ENCODE assay signal across 10 cellular contexts in the genomic region with DNA sequence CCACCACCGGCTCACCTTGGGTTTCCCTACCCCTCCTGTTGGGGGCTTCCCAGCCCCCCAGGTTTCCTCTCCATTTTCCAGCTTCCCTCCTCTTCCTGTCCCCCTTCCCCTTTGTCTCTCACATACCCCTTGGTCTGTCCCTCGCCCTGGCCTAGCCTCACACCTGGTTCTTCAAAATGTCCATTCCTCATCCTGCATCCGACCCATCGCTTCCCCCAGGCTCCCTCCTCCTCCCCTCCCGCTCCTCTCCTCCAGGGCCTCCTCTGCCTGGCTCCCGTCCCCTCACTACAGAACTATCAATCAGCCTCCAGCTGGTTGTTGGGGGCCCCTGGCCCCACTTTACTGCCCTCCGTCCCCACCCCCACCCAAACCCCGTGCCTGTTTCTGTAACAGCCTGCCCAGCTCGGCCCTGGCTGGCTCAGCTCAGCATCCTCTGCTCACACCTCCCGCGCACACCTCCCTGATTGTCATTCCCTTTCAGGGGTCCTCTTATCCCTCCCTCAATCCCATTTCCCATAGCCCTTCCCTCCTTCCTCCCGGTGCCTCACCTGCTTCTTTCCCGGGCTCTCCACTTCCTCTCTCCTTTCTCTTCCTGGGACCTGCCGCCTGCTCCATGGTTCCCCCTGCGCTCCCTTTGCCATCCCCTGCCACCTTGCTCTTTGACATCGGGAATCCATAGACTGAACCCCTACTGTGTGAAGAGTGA. TPM values are rescaled to one million over a fixed set of nuclear protein-coding genes. Genes with fewer than 3 reads are reported as not detected.
DNase-seq lines count a peak whose midpoint lies in the region; ATAC-seq and TF ChIP-seq lines count a peak whose summit lies in the region.
"Had no signal": no experiment of that assay in that cellular context is flagged by ENCODE, and none has a peak within 500 bp of the region (broad histone marks: within the 10 kb centered on the region; RNA-seq: fewer than 3 reads in every experiment).

No MANE protein-coding gene starts in this region.

- H3F3A ChIP-seq in MM.1S (ENCODE audit: insufficient read depth, low read length), result no peaks in the 10 kb centered on the region

- H3K4me1 Mint-ChIP-seq in activated T-helper 1 cell treated with anti-CD3 and anti-CD28 coated beads, Interleukin-12 subunit alpha, Interleukin-12 subunit beta, Interleukin-2, Interleukin-4 antibody, amounts not matched to agents 30 ng/mL and 10 ng/mL and 1 ng/mL, durations not matched to agents 14 hours and 24 hours and 36 hours (ENCODE audit: low read depth), result peaks cover 18% of the 10 kb centered on the region

- peaks cover 10% of the 10 kb centered on the region; the same call in 1 of the 2 replicates for H3K4me1 ChIP-seq in ES-I3 (ENCODE audit: insufficient read depth, low read length)
- H3K4me1 ChIP-seq in MM.1S (ENCODE audit: low read length), result peaks cover 8% of the 10 kb centered on the region
- peaks cover 3 to 28% (median 24%) of the 10 kb centered on the region in 4 donors for H3K4me1 ChIP-seq in tibial artery

- H3K27me3 Mint-ChIP-seq in activated T-helper 1 cell treated with anti-CD3 and anti-CD28 coated beads, Interleukin-12 subunit alpha, Interleukin-12 subunit beta, Interleukin-2, Interleukin-4 antibody, amounts not matched to agents 30 ng/mL and 10 ng/mL and 1 ng/mL, durations not matched to agents 14 hours and 24 hours and 36 hours (ENCODE audit: insufficient read depth), result peaks cover 10% of the 10 kb centered on the region

- H3K36me3 ChIP-seq in ES-I3 (ENCODE audit: insufficient read depth, low read length), result peaks cover 5% of the 10 kb centered on the region
- no peaks in the 10 kb centered on the region for H3K36me3 ChIP-seq in MM.1S (replicated peaks; ENCODE audit: insufficient read depth, low read length)
- H3K36me3 ChIP-seq in tibial artery, result peaks cover under 1 to 29% (median 27%) of the 10 kb centered on the region in 3 donors

- no peaks in the 10 kb centered on the region for H3K9me3 Mint-ChIP-seq in activated T-helper 1 cell treated with anti-CD3 and anti-CD28 coated beads, Interleukin-12 subunit alpha, Interleukin-12 subunit beta, Interleukin-2, Interleukin-4 antibody, amounts not matched to agents 30 ng/mL and 10 ng/mL and 1 ng/mL, durations not matched to agents 14 hours and 24 hours and 36 hours

- no peak for ATAC-seq in activated CD4-positive, CD25-positive, alpha-beta regulatory T cell treated with anti-CD3 and anti-CD28 coated beads, Interleukin-2, amount 50 U/mL, for 24 hours

- H3K27ac Mint-ChIP-seq in activated T-helper 1 cell treated with anti-CD3 and anti-CD28 coated beads, Interleukin-12 subunit alpha, Interleukin-12 subunit beta, Interleukin-2, Interleukin-4 antibody, amounts not matched to agents 30 ng/mL and 10 ng/mL and 1 ng/mL, durations not matched to agents 14 hours and 24 hours and 36 hours, result peak overlapping the region; percentile 72

- no peak overlapping the region for H3K4me2 ChIP-seq in MM.1S (ENCODE audit: low read depth, low read length)

- no peaks in the 10 kb centered on the region for H3K79me2 ChIP-seq in MM.1S (ENCODE audit: low read length)

- peak overlapping the region; percentile 20; the same call in 1 of the 2 replicates for H3K9ac ChIP-seq in ES-I3 (ENCODE audit: low read depth, low read length)
- H3K9ac ChIP-seq in MM.1S (ENCODE audit: low read length), result no peak overlapping the region

- H3K9me3 ChIP-seq in ES-I3 (ENCODE audit: control insufficient read depth, insufficient read depth, low read length) (no peaks in the 10 kb centered on the region), MM.1S (replicated peaks; ENCODE audit: insufficient read depth, low read length) (no peaks in the 10 kb centered on the region), tibial artery (no peaks in the 10 kb centered on the region)

- H4K20me1 ChIP-seq in MM.1S (ENCODE audit: insufficient read depth, low read length), result no peaks in the 10 kb centered on the region

- peak overlapping the region; percentile 61 for H3K4me3 Mint-ChIP-seq in activated T-helper 1 cell treated with anti-CD3 and anti-CD28 coated beads, Interleukin-12 subunit alpha, Interleukin-12 subunit beta, Interleukin-2, Interleukin-4 antibody, amounts not matched to agents 30 ng/mL and 10 ng/mL and 1 ng/mL, durations not matched to agents 14 hours and 24 hours and 36 hours

- H2AFZ ChIP-seq in MM.1S (ENCODE audit: low read length), result no peak overlapping the region

- TF ChIP-seq CTCF in 22Rv1 (IDR thresholded peaks at IDR 0.05) (no peak), MM.1S (IDR thresholded peaks at IDR 0.05; ENCODE audit: low read length) (no peak), tibial artery (IDR thresholded peaks at IDR 0.05) (no peak)

- intact Hi-C loops in activated T-helper 1 cell treated with anti-CD3 and anti-CD28 coated beads, Interleukin-12 subunit alpha, Interleukin-12 subunit beta, Interleukin-2, Interleukin-4 antibody, amounts not matched to agents 30 ng/mL and 10 ng/mL and 1 ng/mL, durations not matched to agents 14 hours and 24 hours and 36 hours (cut with micrococcal nuclease), result no loop called here
- intact Hi-C loops in tibial artery (cut with DNase I; ENCODE audit: low total_unique reads), result no loop called here

- no peaks in the 10 kb centered on the region for H3K9me2 ChIP-seq in MM.1S (replicated peaks; ENCODE audit: insufficient read depth, low read length)

- H3K4me3 ChIP-seq in MM.1S (ENCODE audit: low read length) (no peak overlapping the region), tibial artery (no peak overlapping the region)

- 0 out of 2 replicates have a peak overlapping the region, but pooled peaks have one; percentile 77 for H3K27ac ChIP-seq in 22Rv1
- H3K27ac ChIP-seq in MM.1S (ENCODE audit: low read length), result no peak overlapping the region
- H3K27ac ChIP-seq in tibial artery, result no peak overlapping the region

- DNase-seq in activated T-helper 1 cell treated with anti-CD3 and anti-CD28 coated beads, Interleukin-12 subunit alpha, Interleukin-12 subunit beta, Interleukin-2, Interleukin-4 antibody, amounts not matched to agents 30 ng/mL and 10 ng/mL and 1 ng/mL, durations not matched to agents 14 hours and 24 hours and 36 hours (ENCODE audit: low spot score), result no peak
- peak; percentile 36 for DNase-seq in left kidney (ENCODE audit: low read depth, low spot score)
- DNase-seq in H4 (ENCODE audit: low spot score), result no peak
- no peak for DNase-seq in MM.1S
- no peak for DNase-seq in tibial artery
- DNase-seq: activated CD4-positive, alpha-beta T cell treated with anti-CD3 and anti-CD28 coated beads, Interleukin-2, amount 50 U/mL, for 4 hours; SHP77 had no signal

- H3K27me3 ChIP-seq in MM.1S (replicated peaks; ENCODE audit: insufficient read depth, low read length), result no peaks in the 10 kb centered on the region; the same call in 1 of the 2 replicates
- no peaks in the 10 kb centered on the region for H3K27me3 ChIP-seq in tibial artery

- H3K36me3 Mint-ChIP-seq in activated T-helper 1 cell treated with anti-CD3 and anti-CD28 coated beads, Interleukin-12 subunit alpha, Interleukin-12 subunit beta, Interleukin-2, Interleukin-4 antibody, amounts not matched to agents 30 ng/mL and 10 ng/mL and 1 ng/mL, durations not matched to agents 14 hours and 24 hours and 36 hours (ENCODE audit: low read depth), result peaks cover 13% of the 10 kb centered on the region

RNA-seq across cellular contexts. Expression of a gene that starts 1.3 kb away (rescaled TPM):
- 1.7 and 1.8 TPM in 2 replicates for total RNA-seq in activated T-helper 1 cell treated with anti-CD3 and anti-CD28 coated beads, Interleukin-12 subunit alpha, Interleukin-12 subunit beta, Interleukin-2, Interleukin-4 antibody, amounts not matched to agents 30 ng/mL and 10 ng/mL and 1 ng/mL, durations not matched to agents 14 hours and 24 hours and 36 hours
- total RNA-seq in H4 (2014; rRNA removed; shearing (Covaris generic)), result 8.4 and 10.8 TPM in 2 replicates

RNA-seq across cellular contexts. Expression of a gene that starts 9.7 kb away (rescaled TPM):
- total RNA-seq in activated T-helper 1 cell treated with anti-CD3 and anti-CD28 coated beads, Interleukin-12 subunit alpha, Interleukin-12 subunit beta, Interleukin-2, Interleukin-4 antibody, amounts not matched to agents 30 ng/mL and 10 ng/mL and 1 ng/mL, durations not matched to agents 14 hours and 24 hours and 36 hours, result 125 and 127 TPM in 2 replicates
- total RNA-seq in H4 (2014; rRNA removed; shearing (Covaris generic)), result 114 and 120 TPM in 2 replicates

RNA-seq across cellular contexts. Expression of a gene that starts 10.8 kb away (rescaled TPM):
- total RNA-seq in activated T-helper 1 cell treated with anti-CD3 and anti-CD28 coated beads, Interleukin-12 subunit alpha, Interleukin-12 subunit beta, Interleukin-2, Interleukin-4 antibody, amounts not matched to agents 30 ng/mL and 10 ng/mL and 1 ng/mL, durations not matched to agents 14 hours and 24 hours and 36 hours, result 123 and 124 TPM in 2 replicates
- 98.6 and 111 TPM in 2 replicates for total RNA-seq in H4 (2014; rRNA removed; shearing (Covaris generic))

RNA-seq across cellular contexts. Expression of a gene that starts 12.4 kb away (rescaled TPM):
- total RNA-seq in activated T-helper 1 cell treated with anti-CD3 and anti-CD28 coated beads, Interleukin-12 subunit alpha, Interleukin-12 subunit beta, Interleukin-2, Interleukin-4 antibody, amounts not matched to agents 30 ng/mL and 10 ng/mL and 1 ng/mL, durations not matched to agents 14 hours and 24 hours and 36 hours, result not detected in 2 replicates
- 0.08 and 0.10 TPM in 2 replicates for total RNA-seq in H4 (2014; rRNA removed; shearing (Covaris generic))

RNA-seq across cellular contexts. Expression of a gene that starts 21.7 kb away (rescaled TPM):
- 56.3 and 62.1 TPM in 2 replicates for total RNA-seq in activated T-helper 1 cell treated with anti-CD3 and anti-CD28 coated beads, Interleukin-12 subunit alpha, Interleukin-12 subunit beta, Interleukin-2, Interleukin-4 antibody, amounts not matched to agents 30 ng/mL and 10 ng/mL and 1 ng/mL, durations not matched to agents 14 hours and 24 hours and 36 hours
- 9.0 and 15.1 TPM in 2 replicates for total RNA-seq in H4 (2014; rRNA removed; shearing (Covaris generic))
